In the genomic region with DNA sequence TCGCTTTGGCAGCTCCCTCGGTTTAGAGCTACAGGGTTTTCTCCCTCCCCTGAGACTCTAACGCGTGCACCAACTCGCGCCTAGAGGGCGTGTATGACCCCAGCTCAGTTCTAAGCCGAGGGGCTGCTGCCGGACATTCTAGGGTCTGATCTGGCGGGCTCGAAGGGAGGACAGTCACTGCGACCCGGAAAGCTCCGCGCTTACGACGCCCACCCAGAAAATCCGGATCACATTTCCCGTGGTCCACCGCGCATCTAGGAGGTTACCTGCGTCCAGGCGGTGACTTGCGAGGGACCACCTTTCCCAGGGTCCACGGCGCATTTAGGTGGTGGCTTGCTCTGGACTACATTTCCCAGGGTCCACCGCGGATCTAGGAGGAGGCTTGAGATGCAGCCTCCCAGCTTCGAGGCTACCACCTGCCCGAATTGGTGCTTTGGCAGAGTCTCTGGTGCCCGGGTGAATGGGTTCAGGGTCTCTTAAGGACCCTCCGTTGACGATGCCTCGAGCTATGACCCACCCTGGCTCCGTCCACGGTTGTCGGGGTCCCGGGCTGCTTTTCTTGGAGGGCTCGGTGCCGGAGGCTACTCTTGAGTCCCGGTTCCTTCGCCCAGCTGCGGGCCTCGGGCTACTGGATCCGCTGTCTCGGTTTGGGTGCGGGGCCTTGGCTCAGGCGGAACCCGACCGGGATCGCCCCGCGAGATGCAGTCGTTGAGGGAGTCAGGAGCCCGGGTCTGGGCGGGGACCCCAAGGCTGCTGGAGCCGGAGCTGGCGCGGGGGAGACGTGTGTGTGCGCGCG, we compare ENCODE assay signal across 10 cellular contexts. TPM values are rescaled to one million over a fixed set of nuclear protein-coding genes. Genes with fewer than 3 reads are reported as not detected.
DNase-seq lines count a peak whose midpoint lies in the region; ATAC-seq and TF ChIP-seq lines count a peak whose summit lies in the region.
"Had no signal": no experiment of that assay in that cellular context is flagged by ENCODE, and none has a peak within 500 bp of the region (broad histone marks: within the 10 kb centered on the region; RNA-seq: fewer than 3 reads in every experiment).

No MANE protein-coding gene starts in this region.

- H3K27me3 ChIP-seq in ascending aorta = no peaks in the 10 kb centered on the region
- H3K27me3 ChIP-seq: thyroid gland had no signal

- DNase-seq in Ammon's horn (ENCODE audit: low spot score) = peak; percentile 56
- peak; percentile 7 for DNase-seq in NCI-H748 treated with DMSO at 0.1 percent for 48 hours (lab: John Stamatoyannopoulos, UW)
- peak in 1 of 2 donors; percentile 45 for DNase-seq in foreskin fibroblast
- no peak for DNase-seq in omental fat pad (ENCODE audit: low spot score)
- no peak for DNase-seq in activated naive CD4-positive, alpha-beta T cell treated with Interleukin-2 at 50 U/mL for 16 hours
- no peak for DNase-seq in ascending aorta (ENCODE audit: low spot score in 2 of 2)
- DNase-seq: T1000 had no signal

- no peak overlapping the region for H3K27ac ChIP-seq in ascending aorta
- H3K27ac ChIP-seq: thyroid gland had no signal

- TF ChIP-seq CTCF in foreskin fibroblast (IDR thresholded peaks at IDR 0.05; ENCODE audit: low read depth, low read length) (no peak), omental fat pad (IDR thresholded peaks at IDR 0.05) (no peak), ascending aorta (IDR thresholded peaks at IDR 0.05) (no peak)

- H3K9me3 ChIP-seq in ascending aorta = peaks cover 3 to 54% of the 10 kb centered on the region in 2 donors
- H3K9me3 ChIP-seq: thyroid gland had no signal

- peak; percentile 44 for ATAC-seq in omental fat pad (ENCODE audit: low FRiP score)
- ATAC-seq in GM21529 (IDR thresholded peaks at IDR 0.05; ENCODE audit: unreplicated experiment) = no peak
- no peak for ATAC-seq in GM18867 (IDR thresholded peaks at IDR 0.05; ENCODE audit: unreplicated experiment)

- H3K36me3 ChIP-seq in ascending aorta = no peaks in the 10 kb centered on the region
- H3K36me3 ChIP-seq: thyroid gland had no signal

- no peaks in the 10 kb centered on the region for H3K4me1 ChIP-seq in ascending aorta

- intact Hi-C loops in ascending aorta (cut with DNase I) = no loop called here

- H3K4me3 ChIP-seq in foreskin fibroblast (ENCODE audit: low read depth in 1 of 2, low read length in 2 of 2) (peak overlapping the region; percentile 17 to 23), ascending aorta (peak overlapping the region in 1 of 2 donors; percentile 50)

RNA-seq across cellular contexts. Expression of gene ZNF146, which starts 30.5 kb away (rescaled TPM):
- 10 to 100 TPM; 45.6 to 89.0 (median 61.2) TPM for total RNA-seq in omental fat pad
- total RNA-seq in ascending aorta = 21.2 TPM

RNA-seq across cellular contexts. Expression of gene ZNF565, which starts 30.9 kb away (rescaled TPM):
- total RNA-seq in omental fat pad = 1 to 10 TPM; 4.3 to 8.5 (median 6.0) TPM
- 1.9 TPM for total RNA-seq in ascending aorta

Comparison
In these comparisons a context has a peak if more than half of its experiments do, and no peak if none do; other contexts are left out.
1. DNase-seq: peak in Ammon's horn (single experiment) and NCI-H748 treated with DMSO at 0.1 percent for 48 hours (single experiment); none in omental fat pad (single experiment), activated naive CD4-positive, alpha-beta T cell treated with Interleukin-2 at 50 U/mL for 16 hours (single experiment) and ascending aorta (0 of 2).